Comparison of ENCODE assay signal across 7 cellular contexts in the genomic region with DNA sequence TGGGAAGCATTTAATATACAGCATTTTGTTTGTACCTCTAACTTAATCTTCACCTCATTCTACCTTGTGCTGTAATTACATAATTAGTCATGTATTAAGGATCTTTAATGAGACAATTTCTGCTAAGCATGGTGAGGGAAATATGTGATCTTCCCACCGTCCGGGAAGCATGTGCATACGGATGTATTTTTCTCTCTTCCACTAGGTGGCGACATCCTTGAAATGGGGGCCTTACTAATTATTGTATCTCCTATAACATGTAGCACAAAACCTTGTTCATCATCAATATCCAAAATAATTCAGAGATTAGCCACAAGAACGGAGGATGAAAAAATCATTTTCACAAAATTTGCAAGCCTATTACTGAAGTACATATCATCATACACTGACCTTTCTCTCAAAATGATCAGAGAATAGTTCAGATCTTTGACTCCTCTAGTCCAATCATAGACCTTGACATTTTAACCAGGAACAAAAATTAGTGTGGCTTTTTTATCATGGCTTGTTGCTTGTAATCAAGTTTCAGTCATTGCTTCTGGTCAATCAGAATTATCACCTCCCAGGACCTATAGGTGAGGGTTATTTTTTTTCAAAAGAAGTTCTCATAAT.
A peak's percentile ranks its signal among the peaks of the same experiment; 100 is the strongest.
DNase-seq lines count a peak whose midpoint lies in the region; ATAC-seq lines count a peak whose summit lies in the region.

No MANE protein-coding gene starts in this region.

- ATAC-seq in GM18873 (IDR thresholded peaks at IDR 0.05; ENCODE audit: low FRiP score, unreplicated experiment) (peak; percentile 65), HG03457 (IDR thresholded peaks at IDR 0.05; ENCODE audit: unreplicated experiment) (peak; percentile 54)

- in situ Hi-C loops in SK-MEL-5 (cut with HindIII; ENCODE audit: low pct_unique_long_range_greater_than_20kb, low sequenced_read_pairs), result no loop called here

- DNase-seq in DMS114 treated with DMSO at 0.1 percent for 48 hours (lab: John Stamatoyannopoulos, UW; ENCODE audit: unreplicated experiment) (peak; percentile 2), SK-MEL-5 (ENCODE audit: low read depth, low spot score) (peak; percentile 64), fibroblast of peridontal ligament (ENCODE audit: extremely low read depth) (peak; percentile 51), pons (ENCODE audit: low spot score) (peak; percentile 62)
- DNase-seq in effector CD4-positive, alpha-beta T cell, result no peak
